ENCODE assay signal across 8 cellular contexts in the genomic region with DNA sequence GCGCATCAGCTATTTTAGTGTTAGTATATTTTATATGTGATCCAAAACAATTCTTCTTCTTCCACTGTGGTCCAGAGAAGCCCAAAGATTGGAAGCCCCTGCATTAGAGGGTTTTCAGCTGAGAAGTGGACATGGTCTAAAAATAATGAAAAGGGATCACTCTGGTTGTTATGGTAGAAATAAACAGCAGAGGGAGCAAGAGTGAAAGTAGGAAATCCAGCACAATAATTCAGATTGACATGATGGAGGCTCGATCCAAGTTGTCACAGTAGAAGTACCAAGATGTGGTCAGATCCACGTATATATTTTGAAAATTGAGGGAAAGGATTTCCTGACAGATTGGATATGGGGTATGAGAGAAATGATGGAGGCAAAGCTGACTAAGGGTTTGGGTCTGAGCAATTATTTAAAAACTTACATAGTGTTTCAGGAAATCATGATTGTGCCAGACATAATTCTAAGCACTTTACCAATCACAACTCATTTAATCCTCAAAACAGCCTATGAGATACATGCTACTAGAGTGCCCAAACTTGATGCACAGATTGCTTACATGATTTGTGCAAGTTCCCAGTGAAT. TPM values are rescaled to one million over a fixed set of nuclear protein-coding genes. Genes with fewer than 3 reads are reported as not detected.
DNase-seq lines count a peak whose midpoint lies in the region; ATAC-seq, FAIRE-seq and TF ChIP-seq lines count a peak whose summit lies in the region.

No MANE protein-coding gene starts in this region.

- CTCF ChIA-PET in CD4-positive, alpha-beta T cell (lab: Charles Lee), result no interaction called here
- CTCF ChIA-PET in MCF 10A (lab: Yijun Ruan, JAX), result interaction anchor here (0.7 to 6.4 kb wide), 20 partner anchors 9 to 700 kb away, joined by 3 to 56 read pairs (median 6); no protein-coding TSS in a partner anchor
- CTCF ChIA-PET in HepG2 (lab: Yijun Ruan, JAX; ENCODE audit: low intra/inter-chr PET ratio, low total read pairs), result interaction anchor here (0.8 to 1.8 kb wide), 4 partner anchors 62 to 431 kb away, joined by 3 to 10 read pairs (median 4); no protein-coding TSS in a partner anchor

- H3K36me3 Mint-ChIP-seq in CD4-positive, alpha-beta T cell (ENCODE audit: low read depth), result no peaks in the 10 kb centered on the region
- peaks cover 26% of the 10 kb centered on the region for H3K36me3 Mint-ChIP-seq in MCF 10A (ENCODE audit: insufficient read depth, unreplicated experiment)

- peak; percentile 60 for FAIRE-seq in HepG2 (lab: Jason Lieb, UNC)

- H3K27me3 ChIP-seq in CD4-positive, alpha-beta T cell (ENCODE audit: control insufficient read depth, insufficient read depth, low read length), result no peaks in the 10 kb centered on the region
- H3K27me3 ChIP-seq in HepG2 (ENCODE audit: control insufficient read depth in 1 of 2, insufficient read depth in 2 of 2, low read length in 2 of 2) (no peaks in the 10 kb centered on the region), ovary (no peaks in the 10 kb centered on the region)

- in situ Hi-C loops in HepG2 (cut with HindIII; ENCODE audit: extremely low pct_ligation_motif_present, low pct_unique_long_range_greater_than_20kb), result loop anchor here (5.0 kb wide), 1 partner anchor 64 kb away; no protein-coding TSS in a partner anchor

- no peaks in the 10 kb centered on the region for H3K79me2 ChIP-seq in HepG2 (ENCODE audit: insufficient read depth, low read length)

- peak; percentile 27; the same call in 1 of the 2 replicates for TF ChIP-seq RAD21 in HepG2 (CRISPR knock-in tag; IDR thresholded peaks at IDR 0.05)

- H3K4me1 ChIP-seq in HepG2 (ENCODE audit: insufficient read depth, low read length), result no peaks in the 10 kb centered on the region
- peaks cover 3% of the 10 kb centered on the region for H3K4me1 ChIP-seq in ovary (ENCODE audit: insufficient read depth)

- no peaks in the 10 kb centered on the region for H3K9me3 Mint-ChIP-seq in CD4-positive, alpha-beta T cell
- H3K9me3 Mint-ChIP-seq in MCF 10A (ENCODE audit: unreplicated experiment), result no peaks in the 10 kb centered on the region

- 51% methylated on average over 3 of the region's 3 CpGs for WGBS in HepG2 (ENCODE audit: low lambda C conversion rate)
- WGBS in ovary, 3 donors, result 55 to 60% (median 56%) methylated on average over 3 of the region's 3 CpGs

- no peak overlapping the region for H3K27ac Mint-ChIP-seq in CD4-positive, alpha-beta T cell
- no peak overlapping the region for H3K27ac Mint-ChIP-seq in MCF 10A (ENCODE audit: low read depth, unreplicated experiment)

- no peak for ATAC-seq in CD4-positive, alpha-beta T cell (ENCODE audit: poor library complexity)
- ATAC-seq in GM19395 (IDR thresholded peaks at IDR 0.05; ENCODE audit: unreplicated experiment) (peak; percentile 76), HepG2 (peak; percentile 67)

- H4K20me1 ChIP-seq in HepG2 (ENCODE audit: insufficient read depth, low read length), result no peaks in the 10 kb centered on the region

- H3K4me2 ChIP-seq in HepG2 (ENCODE audit: low read depth, low read length), result no peak overlapping the region

- intact Hi-C loops in CD4-positive, alpha-beta T cell (cut with DNase I, micrococcal nuclease), result no loop called here
- intact Hi-C loops in MCF 10A (cut with micrococcal nuclease) (loop anchor here (1.0 to 5.0 kb wide), 2 partner anchors 62 to 434 kb away; no protein-coding TSS in a partner anchor), HepG2 (cut with micrococcal nuclease; ENCODE audit: unreplicated experiment) (loop anchor here (1.0 kb wide), 2 partner anchors 17 to 62 kb away; a partner anchor contains a TSS), ovary (cut with DNase I) (no loop called here)

- TF ChIP-seq POLR2A in HepG2 (IDR thresholded peaks at IDR 0.05; ENCODE audit: insufficient read depth in 1 of 2, low read depth in 2 of 2, low read length in 2 of 2) (no peak), ovary (IDR thresholded peaks at IDR 0.05) (no peak)

- H3K4me1 Mint-ChIP-seq in CD4-positive, alpha-beta T cell (ENCODE audit: low read depth), result no peaks in the 10 kb centered on the region
- H3K4me1 Mint-ChIP-seq in MCF 10A (ENCODE audit: insufficient read depth, unreplicated experiment), result no peaks in the 10 kb centered on the region

- H3K4me3 ChIP-seq in HepG2 (replicated peaks in 1 of 3; ENCODE audit: insufficient read depth in 1 of 3, low read depth in 2 of 3, low read length in 3 of 3) (no peak overlapping the region), ovary (no peak overlapping the region)

- no TSS peak for BruUV-seq in MCF 10A (replicated peaks; lab: Mats Ljungman, UMichigan)
- BruUV-seq in HepG2 (replicated peaks; lab: Mats Ljungman, UMichigan), result no TSS peak

- H3K9ac ChIP-seq in HepG2 (ENCODE audit: insufficient read depth, low read depth, low read length), result no peak overlapping the region

- no peaks in the 10 kb centered on the region for H3K9me3 ChIP-seq in CD4-positive, alpha-beta T cell (ENCODE audit: control insufficient read depth, low read length)
- H3K9me3 ChIP-seq in HepG2 (ENCODE audit: low read length) (no peaks in the 10 kb centered on the region), ovary (no peaks in the 10 kb centered on the region)

- peak; percentile 32 for TF ChIP-seq CTCF in CD4-positive, alpha-beta T cell (IDR thresholded peaks at IDR 0.05)
- TF ChIP-seq CTCF in MCF 10A (IDR thresholded peaks at IDR 0.05; ENCODE audit: unreplicated experiment) (peak; percentile 51), HepG2 (CRISPR knock-in tag; IDR thresholded peaks at IDR 0.05) (peak; percentile 65), ovary (IDR thresholded peaks at IDR 0.05) (peak in 1 of 3 donors; percentile 31)

- no peak for DNase-seq in CD4-positive, alpha-beta T cell
- DNase-seq in MV-4-11 (lab: John Stamatoyannopoulos, UW) (peak; percentile 35), MCF 10A (ENCODE audit: unreplicated experiment) (peak; percentile 60), HepG2 (ENCODE audit: low spot score) (peak; percentile 43), NCI-H526 treated with DMSO at 0.1 percent for 48 hours (lab: John Stamatoyannopoulos, UW) (no peak), NCI-H1436 (lab: John Stamatoyannopoulos, UW) (no peak), ovary (no peak)

- H3K4me3 Mint-ChIP-seq in CD4-positive, alpha-beta T cell, result no peak overlapping the region
- H3K4me3 Mint-ChIP-seq in MCF 10A (ENCODE audit: unreplicated experiment), result no peak overlapping the region

- no peak overlapping the region for H3K27ac ChIP-seq in CD4-positive, alpha-beta T cell (ENCODE audit: low read depth, low read length)
- no peak overlapping the region for H3K27ac ChIP-seq in HepG2 (ENCODE audit: extremely low read length, insufficient read depth, low read length)
- H3K27ac ChIP-seq in ovary, result no peak overlapping the region

- H3K36me3 ChIP-seq in HepG2 (replicated peaks in 1 of 2; ENCODE audit: control insufficient read depth in 1 of 2, insufficient read depth in 2 of 2, low read length in 2 of 2) (peaks cover 0 to 16% of the 10 kb centered on the region in 2 experiments; a peak in 1 of 5 replicates), ovary (no peaks in the 10 kb centered on the region)

- POLR2A ChIA-PET in CD4-positive, alpha-beta T cell (lab: Charles Lee), result no interaction called here
- POLR2A ChIA-PET in MCF 10A (lab: Yijun Ruan, JAX) (interaction anchor here (0.6 kb wide), 1 partner anchor 21 kb away, joined by 6 read pairs; no protein-coding TSS in a partner anchor), HepG2 (lab: Yijun Ruan, JAX) (no interaction called here)

- H3K27me3 Mint-ChIP-seq in CD4-positive, alpha-beta T cell, result peaks cover 12% of the 10 kb centered on the region
- H3K27me3 Mint-ChIP-seq in MCF 10A (ENCODE audit: insufficient read depth, unreplicated experiment), result no peaks in the 10 kb centered on the region

- TF ChIP-seq EP300 in HepG2 (IDR thresholded peaks at IDR 0.05; ENCODE audit: low read depth in 2 of 2, low read length in 2 of 2) (no peak), HepG2 (CRISPR knock-in tag; IDR thresholded peaks at IDR 0.05; ENCODE audit: borderline replicate concordance) (no peak), ovary (IDR thresholded peaks at IDR 0.05) (no peak)

- H2AFZ ChIP-seq in HepG2 (ENCODE audit: low read length), result no peak overlapping the region

RNA-seq across cellular contexts. Expression of a gene that starts 17.0 kb away (rescaled TPM):
- total RNA-seq in CD4-positive, alpha-beta T cell, result under 1 TPM in 1 of 2 experiments, not detected in 1; 0.45 TPM
- total RNA-seq in MCF 10A (2022), result 4.4 and 6.4 TPM in 2 replicates
- total RNA-seq in HepG2 (2016; rRNA removed; fragmentation: Illumina TruSeq; extraction: Trizol), result 10.5 and 12.3 TPM in 2 replicates
- 3.9 and 4.8 TPM in 2 replicates for total RNA-seq in HepG2 (2016; cell fraction: cytosol; rRNA removed; fragmentation: Illumina TruSeq; extraction: Trizol; ENCODE audit: low read depth)
- 10.6 and 15.0 TPM in 2 replicates for total RNA-seq in HepG2 (2016; cell fraction: insoluble cytoplasmic fraction; rRNA removed; fragmentation: Illumina TruSeq; extraction: Trizol)
- total RNA-seq in HepG2 (2016; cell fraction: membrane; rRNA removed; fragmentation: Illumina TruSeq; extraction: Trizol), result 7.6 and 7.7 TPM in 2 replicates
- 29.5 and 33.6 TPM in 2 replicates for total RNA-seq in HepG2 (2016; cell fraction: nucleus; rRNA removed; fragmentation: Illumina TruSeq; extraction: Trizol)
- polyA plus RNA-seq in HepG2 (2011; rRNA removed), result 10.6 and 10.9 TPM in 2 replicates
- 3.2 and 4.2 TPM in 2 replicates for polyA plus RNA-seq in HepG2 (2011; cell fraction: cytosol; rRNA removed)
- 17.3 and 21.4 TPM in 2 replicates for polyA plus RNA-seq in HepG2 (2011; cell fraction: nucleus; rRNA removed)
- polyA plus RNA-seq in HepG2 (2012), result 5.2 and 9.3 TPM in 2 replicates
- 1.2 and 2.4 TPM in 2 replicates for polyA plus RNA-seq in HepG2 (2016; cell fraction: cytosol; fragmentation: Illumina TruSeq; extraction: Trizol; ENCODE audit: low read depth)
- polyA plus RNA-seq in HepG2 (2016; cell fraction: insoluble cytoplasmic fraction; fragmentation: Illumina TruSeq; extraction: Trizol; ENCODE audit: low read depth), result 7.1 and 8.5 TPM in 2 replicates
- 3.7 and 4.8 TPM in 2 replicates for polyA plus RNA-seq in HepG2 (2016; cell fraction: membrane; fragmentation: Illumina TruSeq; extraction: Trizol; ENCODE audit: low read depth)
- 35.6 and 36.7 TPM in 2 replicates for polyA plus RNA-seq in HepG2 (2016; cell fraction: nucleus; fragmentation: Illumina TruSeq; extraction: Trizol; ENCODE audit: insufficient read depth, low read depth)
- 2.2 and 19.2 TPM in 2 replicates for polyA minus RNA-seq in HepG2 (2011; rRNA and poly(A)+ RNA removed; ENCODE audit: low replicate concordance)
- polyA minus RNA-seq in HepG2 (2011; cell fraction: cytosol; rRNA and poly(A)+ RNA removed), result 9.4 and 10.4 TPM in 2 replicates
- polyA minus RNA-seq in HepG2 (2011; cell fraction: nucleus; rRNA and poly(A)+ RNA removed), result 77.5 and 78.0 TPM in 2 replicates
- total RNA-seq in ovary, result 10 to 100 TPM in 3 of 7 donors, 1 to 10 TPM in 4; 5.6 to 14.9 (median 9.0) TPM
- 1 to 10 TPM; 5.4 to 8.4 TPM for polyA plus RNA-seq in ovary

RNA-seq across cellular contexts. Expression of a gene that starts 20.4 kb away (rescaled TPM):
- total RNA-seq in CD4-positive, alpha-beta T cell, result under 1 TPM; 0.22 to 0.28 TPM
- total RNA-seq in MCF 10A (2022), result 7.2 and 9.7 TPM in 2 replicates
- total RNA-seq in HepG2 (2016; rRNA removed; fragmentation: Illumina TruSeq; extraction: Trizol), result 40.4 and 50.0 TPM in 2 replicates
- total RNA-seq in HepG2 (2016; cell fraction: cytosol; rRNA removed; fragmentation: Illumina TruSeq; extraction: Trizol; ENCODE audit: low read depth), result 2.5 and 3.1 TPM in 2 replicates
- 35.3 and 52.8 TPM in 2 replicates for total RNA-seq in HepG2 (2016; cell fraction: insoluble cytoplasmic fraction; rRNA removed; fragmentation: Illumina TruSeq; extraction: Trizol)
- total RNA-seq in HepG2 (2016; cell fraction: membrane; rRNA removed; fragmentation: Illumina TruSeq; extraction: Trizol), result 13.1 and 13.2 TPM in 2 replicates
- total RNA-seq in HepG2 (2016; cell fraction: nucleus; rRNA removed; fragmentation: Illumina TruSeq; extraction: Trizol), result 56.3 and 57.2 TPM in 2 replicates
- 23.0 and 29.1 TPM in 2 replicates for polyA plus RNA-seq in HepG2 (2011; rRNA removed)
- polyA plus RNA-seq in HepG2 (2011; cell fraction: cytosol; rRNA removed), result 16.9 and 19.4 TPM in 2 replicates
- polyA plus RNA-seq in HepG2 (2011; cell fraction: nucleus; rRNA removed), result 20.4 and 23.5 TPM in 2 replicates
- polyA plus RNA-seq in HepG2 (2012), result 24.3 and 25.1 TPM in 2 replicates
- 1.6 and 1.7 TPM in 2 replicates for polyA plus RNA-seq in HepG2 (2016; cell fraction: cytosol; fragmentation: Illumina TruSeq; extraction: Trizol; ENCODE audit: low read depth)
- 38.9 and 44.5 TPM in 2 replicates for polyA plus RNA-seq in HepG2 (2016; cell fraction: insoluble cytoplasmic fraction; fragmentation: Illumina TruSeq; extraction: Trizol; ENCODE audit: low read depth)
- polyA plus RNA-seq in HepG2 (2016; cell fraction: membrane; fragmentation: Illumina TruSeq; extraction: Trizol; ENCODE audit: low read depth), result 5.1 and 6.2 TPM in 2 replicates
- polyA plus RNA-seq in HepG2 (2016; cell fraction: nucleus; fragmentation: Illumina TruSeq; extraction: Trizol; ENCODE audit: insufficient read depth, low read depth), result 47.6 and 48.5 TPM in 2 replicates
- polyA minus RNA-seq in HepG2 (2011; rRNA and poly(A)+ RNA removed; ENCODE audit: low replicate concordance), result 0.05 and 56.5 TPM in 2 replicates
- 51.6 and 55.0 TPM in 2 replicates for polyA minus RNA-seq in HepG2 (2011; cell fraction: cytosol; rRNA and poly(A)+ RNA removed)
- polyA minus RNA-seq in HepG2 (2011; cell fraction: nucleus; rRNA and poly(A)+ RNA removed), result 104 and 111 TPM in 2 replicates
- total RNA-seq in ovary, result 100 to 1,000 TPM in 5 of 7 donors, 10 to 100 TPM in 2; 60.8 to 145 (median 115) TPM
- polyA plus RNA-seq in ovary, result 100 to 1,000 TPM in 1 of 2 donors, 10 to 100 TPM in 1; 94.7 to 170 TPM

Comparison
In these comparisons a context has a peak if more than half of its experiments do, and no peak if none do; other contexts are left out.
1. DNase-seq: peak in MV-4-11 (single experiment), MCF 10A (single experiment) and HepG2 (single experiment); none in CD4-positive, alpha-beta T cell (0 of 10), NCI-H526 treated with DMSO at 0.1 percent for 48 hours (single experiment), NCI-H1436 (single experiment) and ovary (0 of 5).
2. intact Hi-C loops: an anchor here in MCF 10A (1.0 to 5.0 kb wide) and HepG2 (1.0 kb wide); none called in CD4-positive, alpha-beta T cell and ovary.